24 cellular contexts compared by ENCODE assay signal in genomic region chr1:160619742-160620277, GRCh38. TPM values are rescaled to one million over a fixed set of nuclear protein-coding genes. Genes with fewer than 3 reads are reported as not detected.
DNase-seq lines count a peak whose midpoint lies in the region; ATAC-seq and FAIRE-seq lines count a peak whose summit lies in the region.
"Had no signal": no experiment of that assay in that cellular context is flagged by ENCODE, and none has a peak within 500 bp of the region (broad histone marks: within the 10 kb centered on the region; RNA-seq: fewer than 3 reads in every experiment).

No MANE protein-coding gene starts in this region.

- no peak for ATAC-seq in activated naive CD4-positive, alpha-beta T cell treated with anti-CD3 and anti-CD28 coated beads, Interleukin-2, amount 50 U/mL, for 72 hours
- ATAC-seq in stimulated activated memory B cell treated with anti-CD40 and anti-IgM and Interleukin-4, amounts not matched to agents 10 μg/mL and 1 μg/mL and 100 μg/mL, for 72 hours: no peak
- ATAC-seq: lower lobe of right lung, mucosa of descending colon, right cardiac atrium had no signal

- H3K27ac Mint-ChIP-seq in activated naive CD4-positive, alpha-beta T cell treated with anti-CD3 and anti-CD28 coated beads, Interleukin-2, amount 50 U/mL, for 72 hours: peak overlapping the region; percentile 23 to 63
- peak overlapping the region; percentile 44 for H3K27ac Mint-ChIP-seq in activated CD4-positive, alpha-beta memory T cell treated with anti-CD3 and anti-CD28 coated beads, Interleukin-2, amount 10 ng/mL, durations not matched to agents 7 days and 5 days
- H3K27ac Mint-ChIP-seq in stimulated activated memory B cell treated with anti-CD40 and anti-IgM and Interleukin-4, amounts not matched to agents 10 μg/mL and 1 μg/mL and 100 μg/mL, for 72 hours: peak overlapping the region; percentile 38
- H3K27ac Mint-ChIP-seq: CD14-positive monocyte had no signal

- CTCF ChIA-PET in activated CD4-positive, alpha-beta memory T cell treated with anti-CD3 and anti-CD28 coated beads, Interleukin-2, amount 10 ng/mL, durations not matched to agents 7 days and 5 days (lab: Charles Lee): interaction anchor here (0.6 to 3.8 kb wide), 17 partner anchors 9 to 191 kb away, joined by 3 to 23 read pairs (median 4); partner anchors contain the start of gene SLAMF1

- H3K27me3 Mint-ChIP-seq in activated CD4-positive, alpha-beta memory T cell treated with anti-CD3 and anti-CD28 coated beads, Interleukin-2, amount 10 ng/mL, durations not matched to agents 7 days and 5 days: no peaks in the 10 kb centered on the region
- no peaks in the 10 kb centered on the region for H3K27me3 Mint-ChIP-seq in stimulated activated memory B cell treated with anti-CD40 and anti-IgM and Interleukin-4, amounts not matched to agents 10 μg/mL and 1 μg/mL and 100 μg/mL, for 72 hours

- H3K4me1 Mint-ChIP-seq in activated CD4-positive, alpha-beta memory T cell treated with anti-CD3 and anti-CD28 coated beads, Interleukin-2, amount 10 ng/mL, durations not matched to agents 7 days and 5 days: peaks cover 77% of the 10 kb centered on the region
- peaks cover 49% of the 10 kb centered on the region for H3K4me1 Mint-ChIP-seq in stimulated activated memory B cell treated with anti-CD40 and anti-IgM and Interleukin-4, amounts not matched to agents 10 μg/mL and 1 μg/mL and 100 μg/mL, for 72 hours

- peak; percentile 33 for FAIRE-seq in GM18507 (lab: Jason Lieb, UNC)
- FAIRE-seq: G401.6, kidney had no signal

- no peak for DNase-seq in activated naive CD4-positive, alpha-beta T cell treated with anti-CD3 and anti-CD28 coated beads, Interleukin-2, amount 50 U/mL, for 72 hours (ENCODE audit: low spot score in 2 of 2)
- no peak for DNase-seq in activated naive CD4-positive, alpha-beta T cell treated with anti-CD3 and anti-CD28 coated beads, Interleukin-2, amount 50 U/mL, for 16 hours
- DNase-seq in GM18507 (ENCODE audit: extremely low spot score, insufficient read length, low read depth) (no peak), SIG-M5 (lab: John Stamatoyannopoulos, UW) (no peak), kidney tubule cell (ENCODE audit: low spot score) (no peak)
- DNase-seq in activated CD4-positive, alpha-beta memory T cell treated with anti-CD3 and anti-CD28 coated beads, Interleukin-2, amount 10 ng/mL, durations not matched to agents 7 days and 5 days: no peak
- DNase-seq: activated T-cell treated with anti-CD3 and anti-CD28 coated beads, Interleukin-2, amount 50 U/mL, for 1 hour; dorsolateral prefrontal cortex; glutamatergic neuron; kidney; lower lobe of right lung; mucosa of descending colon; NCI-H1694 treated with DMSO at 0.1 percent for 48 hours; NCI-H2171; NCI-H524 treated with DMSO at 0.1 percent for 48 hours; right cardiac atrium; spleen; stimulated activated CD4-positive, alpha-beta T cell treated with anti-CD3 and anti-CD28 coated beads, Interleukin-4, amount 100 ng/mL, for 1 hour; stimulated activated naive CD4-positive, alpha-beta T cell treated with Interleukin-2 at 50 U/mL for 16 hours had no signal

- H3K36me3 Mint-ChIP-seq in activated naive CD4-positive, alpha-beta T cell treated with anti-CD3 and anti-CD28 coated beads, Interleukin-2, amount 50 U/mL, for 72 hours: peaks cover 47 to 83% of the 10 kb centered on the region in 2 donors
- peaks cover 88% of the 10 kb centered on the region for H3K36me3 Mint-ChIP-seq in activated CD4-positive, alpha-beta memory T cell treated with anti-CD3 and anti-CD28 coated beads, Interleukin-2, amount 10 ng/mL, durations not matched to agents 7 days and 5 days (ENCODE audit: low read depth)
- peaks cover 73% of the 10 kb centered on the region for H3K36me3 Mint-ChIP-seq in stimulated activated memory B cell treated with anti-CD40 and anti-IgM and Interleukin-4, amounts not matched to agents 10 μg/mL and 1 μg/mL and 100 μg/mL, for 72 hours
- H3K36me3 Mint-ChIP-seq: CD14-positive monocyte had no signal

- POLR2A ChIA-PET in activated CD4-positive, alpha-beta memory T cell treated with anti-CD3 and anti-CD28 coated beads, Interleukin-2, amount 10 ng/mL, durations not matched to agents 7 days and 5 days (lab: Charles Lee): interaction anchor here (1.0 to 15.6 kb wide), 10 partner anchors 10 to 86 kb away, joined by 3 to 362 read pairs (median 6); partner anchors contain the start of gene SLAMF1

- H3K9me3 Mint-ChIP-seq in activated naive CD4-positive, alpha-beta T cell treated with anti-CD3 and anti-CD28 coated beads, Interleukin-2, amount 50 U/mL, for 72 hours: peaks cover 0 to 5% of the 10 kb centered on the region in 2 donors
- peaks cover 5% of the 10 kb centered on the region for H3K9me3 Mint-ChIP-seq in activated CD4-positive, alpha-beta memory T cell treated with anti-CD3 and anti-CD28 coated beads, Interleukin-2, amount 10 ng/mL, durations not matched to agents 7 days and 5 days
- H3K9me3 Mint-ChIP-seq in stimulated activated memory B cell treated with anti-CD40 and anti-IgM and Interleukin-4, amounts not matched to agents 10 μg/mL and 1 μg/mL and 100 μg/mL, for 72 hours: peaks cover 5% of the 10 kb centered on the region

- H3K4me3 Mint-ChIP-seq in activated CD4-positive, alpha-beta memory T cell treated with anti-CD3 and anti-CD28 coated beads, Interleukin-2, amount 10 ng/mL, durations not matched to agents 7 days and 5 days: no peak overlapping the region
- H3K4me3 Mint-ChIP-seq in stimulated activated memory B cell treated with anti-CD40 and anti-IgM and Interleukin-4, amounts not matched to agents 10 μg/mL and 1 μg/mL and 100 μg/mL, for 72 hours: no peak overlapping the region
- H3K4me3 Mint-ChIP-seq: CD14-positive monocyte had no signal

RNA-seq across cellular contexts. Expression of gene SLAMF1, which starts 27.0 kb away (rescaled TPM):
- 10 to 100 TPM; 84.3 to 96.3 TPM for total RNA-seq in activated naive CD4-positive, alpha-beta T cell treated with anti-CD3 and anti-CD28 coated beads, Interleukin-2, amount 50 U/mL, for 72 hours
- total RNA-seq in activated CD4-positive, alpha-beta memory T cell treated with anti-CD3 and anti-CD28 coated beads, Interleukin-2, amount 10 ng/mL, durations not matched to agents 7 days and 5 days: 100 to 1,000 TPM; 106 to 113 TPM
- total RNA-seq: LHCN-M2, SJSA1 had no signal

RNA-seq across cellular contexts. Expression of gene CD84, which starts 40.5 kb away (rescaled TPM):
- total RNA-seq in activated naive CD4-positive, alpha-beta T cell treated with anti-CD3 and anti-CD28 coated beads, Interleukin-2, amount 50 U/mL, for 72 hours: 10 to 100 TPM; 14.9 to 37.0 TPM
- 10 to 100 TPM; 21.6 to 23.3 TPM for total RNA-seq in activated CD4-positive, alpha-beta memory T cell treated with anti-CD3 and anti-CD28 coated beads, Interleukin-2, amount 10 ng/mL, durations not matched to agents 7 days and 5 days
- total RNA-seq: LHCN-M2, SJSA1 had no signal
